Comparison of ENCODE assay signal across 8 cellular contexts in genomic region chr6:79762370-79762769, GRCh38.
DNase-seq lines count a peak whose midpoint lies in the region; ATAC-seq and TF ChIP-seq lines count a peak whose summit lies in the region.
"Had no signal": no experiment of that assay in that cellular context is flagged by ENCODE, and none has a peak within 500 bp of the region (broad histone marks: within the 10 kb centered on the region; RNA-seq: fewer than 3 reads in every experiment).

No MANE protein-coding gene starts in this region.

- in situ Hi-C loops in G401 (cut with HindIII; ENCODE audit: low sequenced_read_pairs): no loop called here

- H3K9me3 Mint-ChIP-seq in chondrocyte (ENCODE audit: low read depth) (no peaks in the 10 kb centered on the region), neural crest cell (no peaks in the 10 kb centered on the region)

- H3K4me3 Mint-ChIP-seq in chondrocyte (ENCODE audit: unreplicated experiment) (no peak overlapping the region), neural crest cell (no peak overlapping the region)

- peak; percentile 40 for DNase-seq in G401 (ENCODE audit: low spot score)
- DNase-seq in NCI-H1436 (lab: John Stamatoyannopoulos, UW): peak; percentile 16
- no peak for DNase-seq in chondrocyte (ENCODE audit: low spot score)
- DNase-seq in neural crest cell (ENCODE audit: low read depth, low spot score): no peak
- no peak for DNase-seq in effector CD4-positive, alpha-beta T cell
- DNase-seq: NCI-H2029 treated with DMSO at 0.1 percent for 48 hours had no signal

- TF ChIP-seq CTCF in chondrocyte (IDR thresholded peaks at IDR 0.05) (peak; percentile 59), neural crest cell (conservative IDR thresholded peaks at IDR 0.05) (peak; percentile 26)

- no peak overlapping the region for H3K27ac Mint-ChIP-seq in chondrocyte (ENCODE audit: unreplicated experiment)
- H3K27ac Mint-ChIP-seq in neural crest cell (ENCODE audit: unreplicated experiment): no peak overlapping the region

- H3K27me3 Mint-ChIP-seq in chondrocyte (ENCODE audit: low read depth) (no peaks in the 10 kb centered on the region), neural crest cell (ENCODE audit: low read depth) (no peaks in the 10 kb centered on the region)

- no peak for ATAC-seq in HG03442 (IDR thresholded peaks at IDR 0.05; ENCODE audit: unreplicated experiment)
- no peak for ATAC-seq in HG02885 (IDR thresholded peaks at IDR 0.05; ENCODE audit: poor library complexity, unreplicated experiment)

- H3K36me3 Mint-ChIP-seq in chondrocyte (ENCODE audit: low read depth) (no peaks in the 10 kb centered on the region), neural crest cell (ENCODE audit: low read depth) (no peaks in the 10 kb centered on the region)

- H3K4me1 Mint-ChIP-seq in chondrocyte (ENCODE audit: low read depth) (no peaks in the 10 kb centered on the region), neural crest cell (no peaks in the 10 kb centered on the region)

Comparison
In these comparisons a context has a peak if more than half of its experiments do, and no peak if none do; other contexts are left out.
1. DNase-seq: peak in G401 (single experiment) and NCI-H1436 (single experiment); none in chondrocyte (single experiment), neural crest cell (single experiment) and effector CD4-positive, alpha-beta T cell (single experiment).